ENCODE assay signal across 1 cellular context in the genomic region with DNA sequence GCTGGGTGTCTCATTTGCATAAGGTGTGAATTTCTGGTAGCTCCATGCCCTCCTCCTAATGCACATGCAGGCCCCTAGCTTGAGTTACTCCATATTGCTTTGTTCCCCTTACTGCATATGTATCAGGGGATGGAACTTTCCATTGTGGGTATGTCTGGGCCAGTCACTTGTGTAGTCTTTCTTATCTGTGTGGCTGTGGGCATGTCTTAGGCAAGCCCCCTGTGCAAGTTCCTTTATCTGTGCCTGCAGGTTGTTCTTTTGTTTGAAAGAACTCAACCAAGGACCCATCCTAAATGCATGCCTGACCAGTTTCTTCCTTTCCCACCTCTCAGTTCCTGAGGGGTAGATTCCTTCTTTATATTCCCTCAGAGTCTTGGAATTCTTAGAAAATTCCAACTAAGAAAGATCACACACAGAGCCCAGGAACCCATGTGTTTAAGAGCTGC.
TF ChIP-seq lines count a peak whose summit lies in the region.

No MANE protein-coding gene starts in this region.

TF ChIP-seq in K562, 482 proteins besides CTCF, POLR2A, EP300 and RAD21 (continued from another document and continues in another):
- TF ChIP-seq, protein P1, sequence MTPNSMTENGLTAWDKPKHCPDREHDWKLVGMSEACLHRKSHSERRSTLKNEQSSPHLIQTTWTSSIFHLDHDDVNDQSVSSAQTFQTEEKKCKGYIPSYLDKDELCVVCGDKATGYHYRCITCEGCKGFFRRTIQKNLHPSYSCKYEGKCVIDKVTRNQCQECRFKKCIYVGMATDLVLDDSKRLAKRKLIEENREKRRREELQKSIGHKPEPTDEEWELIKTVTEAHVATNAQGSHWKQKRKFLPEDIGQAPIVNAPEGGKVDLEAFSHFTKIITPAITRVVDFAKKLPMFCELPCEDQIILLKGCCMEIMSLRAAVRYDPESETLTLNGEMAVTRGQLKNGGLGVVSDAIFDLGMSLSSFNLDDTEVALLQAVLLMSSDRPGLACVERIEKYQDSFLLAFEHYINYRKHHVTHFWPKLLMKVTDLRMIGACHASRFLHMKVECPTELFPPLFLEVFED (CRISPR knock-in tag; conservative IDR thresholded peaks at IDR 0.05) = no peak
- TF ChIP-seq PTTG1 (tag; IDR thresholded peaks at IDR 0.05; ENCODE audit: low read depth) (peak; percentile 70; the same call in 1 of the 2 replicates), TAF9B (IDR thresholded peaks at IDR 0.05; ENCODE audit: partially characterized antibody) (no peak), ZNF717 (CRISPR knock-in tag; IDR thresholded peaks at IDR 0.05) (no peak), MEF2D (tag; conservative IDR thresholded peaks at IDR 0.05; ENCODE audit: low read depth) (peak; percentile 82), MBD2 (IDR thresholded peaks at IDR 0.05; ENCODE audit: borderline replicate concordance, low read depth) (no peak), NCOR1 (IDR thresholded peaks at IDR 0.05) (no peak; the same call in 1 of the 2 replicates), FUS (optimal IDR thresholded peaks at IDR 0.05; ENCODE audit: low read depth, low read length) (no peak), RB1 (IDR thresholded peaks at IDR 0.05; ENCODE audit: low read depth) (no peak), FOXJ3 (CRISPR knock-in tag; IDR thresholded peaks at IDR 0.05) (no peak), TFAM (CRISPR knock-in tag; conservative IDR thresholded peaks at IDR 0.05) (no peak), HDAC6 (IDR thresholded peaks at IDR 0.05; ENCODE audit: low read depth, low read length) (no peak), HMGN3 (IDR thresholded peaks at IDR 0.05; ENCODE audit: borderline replicate concordance, extremely low read depth, insufficient read length, low read depth, low read length) (no peak), ETV6 (IDR thresholded peaks at IDR 0.05; ENCODE audit: borderline replicate concordance in 1 of 2, low read depth in 2 of 2, low read length in 1 of 2) (no peak), ETV6 (CRISPR knock-in tag; IDR thresholded peaks at IDR 0.05; ENCODE audit: borderline replicate concordance) (no peak), CBFB (CRISPR knock-in tag; IDR thresholded peaks at IDR 0.05) (no peak), LEF1 (IDR thresholded peaks at IDR 0.05) (no peak), TARDBP (IDR thresholded peaks at IDR 0.05) (no peak), MCM7 (IDR thresholded peaks at IDR 0.05) (no peak), NEUROD1 (IDR thresholded peaks at IDR 0.05; ENCODE audit: borderline replicate concordance, low read depth, low read length, partially characterized antibody) (no peak), KDM4B (IDR thresholded peaks at IDR 0.05; ENCODE audit: borderline replicate concordance in 2 of 2, low read depth in 1 of 2) (no peak), POLR3G (IDR thresholded peaks at IDR 0.05; ENCODE audit: extremely low read depth, insufficient read length, insufficient replicate concordance) (no peak), ZKSCAN1 (IDR thresholded peaks at IDR 0.05; ENCODE audit: low read depth, low read length) (no peak), ZZZ3 (IDR thresholded peaks at IDR 0.05) (no peak), ZNF778 (CRISPR knock-in tag; IDR thresholded peaks at IDR 0.05) (no peak), BACH1 (tag; IDR thresholded peaks at IDR 0.05) (no peak), ARNT (IDR thresholded peaks at IDR 0.05) (no peak), HSF4 (CRISPR knock-in tag; IDR thresholded peaks at IDR 0.05; ENCODE audit: borderline replicate concordance) (peak; percentile 91; the same call in 1 of the 2 replicates), PYGO2 (tag; IDR thresholded peaks at IDR 0.05) (no peak), ZNF695 (CRISPR knock-in tag; IDR thresholded peaks at IDR 0.05) (no peak), ZNF124 (CRISPR knock-in tag; IDR thresholded peaks at IDR 0.05) (no peak), KDM5B (IDR thresholded peaks at IDR 0.05; ENCODE audit: insufficient replicate concordance, low read depth, low read length) (no peak), HCFC1 (IDR thresholded peaks at IDR 0.05; ENCODE audit: low read depth, low read length) (no peak), MTA3 (IDR thresholded peaks at IDR 0.05; ENCODE audit: borderline replicate concordance) (no peak), MECOM (CRISPR knock-in tag; IDR thresholded peaks at IDR 0.05) (no peak), SNRNP70 (optimal IDR thresholded peaks at IDR 0.05; ENCODE audit: low read depth, low read length) (no peak), HDAC1 (IDR thresholded peaks at IDR 0.05) (no peak), ZNF584 (CRISPR knock-in tag; IDR thresholded peaks at IDR 0.05; ENCODE audit: low read depth) (0 out of 2 replicates have a peak, but pooled peaks have one; percentile 49), ESRRB (CRISPR knock-in tag; IDR thresholded peaks at IDR 0.05; ENCODE audit: borderline replicate concordance) (no peak), ZFP30 (CRISPR knock-in tag; IDR thresholded peaks at IDR 0.05; ENCODE audit: borderline replicate concordance) (no peak), MEF2A (IDR thresholded peaks at IDR 0.05; ENCODE audit: control insufficient read depth, low read depth, low read length) (no peak)
- TF ChIP-seq, protein P2, sequence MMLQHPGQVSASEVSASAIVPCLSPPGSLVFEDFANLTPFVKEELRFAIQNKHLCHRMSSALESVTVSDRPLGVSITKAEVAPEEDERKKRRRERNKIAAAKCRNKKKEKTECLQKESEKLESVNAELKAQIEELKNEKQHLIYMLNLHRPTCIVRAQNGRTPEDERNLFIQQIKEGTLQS (IDR thresholded peaks at IDR 0.05) = no peak
- TF ChIP-seq, protein P2 (CRISPR knock-in tag; conservative IDR thresholded peaks at IDR 0.05) = no peak
- TF ChIP-seq, protein P3, sequence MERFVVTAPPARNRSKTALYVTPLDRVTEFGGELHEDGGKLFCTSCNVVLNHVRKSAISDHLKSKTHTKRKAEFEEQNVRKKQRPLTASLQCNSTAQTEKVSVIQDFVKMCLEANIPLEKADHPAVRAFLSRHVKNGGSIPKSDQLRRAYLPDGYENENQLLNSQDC (CRISPR knock-in tag; IDR thresholded peaks at IDR 0.05) = no peak
- TF ChIP-seq, protein P4, sequence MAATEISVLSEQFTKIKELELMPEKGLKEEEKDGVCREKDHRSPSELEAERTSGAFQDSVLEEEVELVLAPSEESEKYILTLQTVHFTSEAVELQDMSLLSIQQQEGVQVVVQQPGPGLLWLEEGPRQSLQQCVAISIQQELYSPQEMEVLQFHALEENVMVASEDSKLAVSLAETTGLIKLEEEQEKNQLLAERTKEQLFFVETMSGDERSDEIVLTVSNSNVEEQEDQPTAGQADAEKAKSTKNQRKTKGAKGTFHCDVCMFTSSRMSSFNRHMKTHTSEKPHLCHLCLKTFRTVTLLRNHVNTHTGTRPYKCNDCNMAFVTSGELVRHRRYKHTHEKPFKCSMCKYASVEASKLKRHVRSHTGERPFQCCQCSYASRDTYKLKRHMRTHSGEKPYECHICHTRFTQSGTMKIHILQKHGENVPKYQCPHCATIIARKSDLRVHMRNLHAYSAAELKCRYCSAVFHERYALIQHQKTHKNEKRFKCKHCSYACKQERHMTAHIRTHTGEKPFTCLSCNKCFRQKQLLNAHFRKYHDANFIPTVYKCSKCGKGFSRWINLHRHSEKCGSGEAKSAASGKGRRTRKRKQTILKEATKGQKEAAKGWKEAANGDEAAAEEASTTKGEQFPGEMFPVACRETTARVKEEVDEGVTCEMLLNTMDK (IDR thresholded peaks at IDR 0.05; ENCODE audit: borderline replicate concordance, insufficient read depth, low read depth, low read length, poor library complexity, severe bottlenecking) = no peak
- TF ChIP-seq, protein P5, sequence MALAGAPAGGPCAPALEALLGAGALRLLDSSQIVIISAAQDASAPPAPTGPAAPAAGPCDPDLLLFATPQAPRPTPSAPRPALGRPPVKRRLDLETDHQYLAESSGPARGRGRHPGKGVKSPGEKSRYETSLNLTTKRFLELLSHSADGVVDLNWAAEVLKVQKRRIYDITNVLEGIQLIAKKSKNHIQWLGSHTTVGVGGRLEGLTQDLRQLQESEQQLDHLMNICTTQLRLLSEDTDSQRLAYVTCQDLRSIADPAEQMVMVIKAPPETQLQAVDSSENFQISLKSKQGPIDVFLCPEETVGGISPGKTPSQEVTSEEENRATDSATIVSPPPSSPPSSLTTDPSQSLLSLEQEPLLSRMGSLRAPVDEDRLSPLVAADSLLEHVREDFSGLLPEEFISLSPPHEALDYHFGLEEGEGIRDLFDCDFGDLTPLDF (CRISPR knock-in tag; IDR thresholded peaks at IDR 0.05) = no peak
- TF ChIP-seq, protein P6, sequence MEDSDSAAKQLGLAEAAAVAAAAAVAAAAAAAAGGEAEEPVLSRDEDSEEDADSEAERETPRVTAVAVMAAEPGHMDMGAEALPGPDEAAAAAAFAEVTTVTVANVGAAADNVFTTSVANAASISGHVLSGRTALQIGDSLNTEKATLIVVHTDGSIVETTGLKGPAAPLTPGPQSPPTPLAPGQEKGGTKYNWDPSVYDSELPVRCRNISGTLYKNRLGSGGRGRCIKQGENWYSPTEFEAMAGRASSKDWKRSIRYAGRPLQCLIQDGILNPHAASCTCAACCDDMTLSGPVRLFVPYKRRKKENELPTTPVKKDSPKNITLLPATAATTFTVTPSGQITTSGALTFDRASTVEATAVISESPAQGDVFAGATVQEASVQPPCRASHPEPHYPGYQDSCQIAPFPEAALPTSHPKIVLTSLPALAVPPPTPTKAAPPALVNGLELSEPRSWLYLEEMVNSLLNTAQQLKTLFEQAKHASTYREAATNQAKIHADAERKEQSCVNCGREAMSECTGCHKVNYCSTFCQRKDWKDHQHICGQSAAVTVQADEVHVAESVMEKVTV (CRISPR knock-in tag; IDR thresholded peaks at IDR 0.05) = no peak
- TF ChIP-seq, protein P7, sequence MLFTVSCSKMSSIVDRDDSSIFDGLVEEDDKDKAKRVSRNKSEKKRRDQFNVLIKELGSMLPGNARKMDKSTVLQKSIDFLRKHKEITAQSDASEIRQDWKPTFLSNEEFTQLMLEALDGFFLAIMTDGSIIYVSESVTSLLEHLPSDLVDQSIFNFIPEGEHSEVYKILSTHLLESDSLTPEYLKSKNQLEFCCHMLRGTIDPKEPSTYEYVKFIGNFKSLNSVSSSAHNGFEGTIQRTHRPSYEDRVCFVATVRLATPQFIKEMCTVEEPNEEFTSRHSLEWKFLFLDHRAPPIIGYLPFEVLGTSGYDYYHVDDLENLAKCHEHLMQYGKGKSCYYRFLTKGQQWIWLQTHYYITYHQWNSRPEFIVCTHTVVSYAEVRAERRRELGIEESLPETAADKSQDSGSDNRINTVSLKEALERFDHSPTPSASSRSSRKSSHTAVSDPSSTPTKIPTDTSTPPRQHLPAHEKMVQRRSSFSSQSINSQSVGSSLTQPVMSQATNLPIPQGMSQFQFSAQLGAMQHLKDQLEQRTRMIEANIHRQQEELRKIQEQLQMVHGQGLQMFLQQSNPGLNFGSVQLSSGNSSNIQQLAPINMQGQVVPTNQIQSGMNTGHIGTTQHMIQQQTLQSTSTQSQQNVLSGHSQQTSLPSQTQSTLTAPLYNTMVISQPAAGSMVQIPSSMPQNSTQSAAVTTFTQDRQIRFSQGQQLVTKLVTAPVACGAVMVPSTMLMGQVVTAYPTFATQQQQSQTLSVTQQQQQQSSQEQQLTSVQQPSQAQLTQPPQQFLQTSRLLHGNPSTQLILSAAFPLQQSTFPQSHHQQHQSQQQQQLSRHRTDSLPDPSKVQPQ (CRISPR knock-in tag; IDR thresholded peaks at IDR 0.05; ENCODE audit: borderline replicate concordance) = peak; percentile 65; the same call in 1 of the 2 replicates
- TF ChIP-seq, protein P8, sequence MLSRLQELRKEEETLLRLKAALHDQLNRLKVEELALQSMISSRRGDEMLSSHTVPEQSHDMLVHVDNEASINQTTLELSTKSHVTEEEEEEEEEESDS (CRISPR knock-in tag; IDR thresholded peaks at IDR 0.05) = no peak
- TF ChIP-seq, protein P9, sequence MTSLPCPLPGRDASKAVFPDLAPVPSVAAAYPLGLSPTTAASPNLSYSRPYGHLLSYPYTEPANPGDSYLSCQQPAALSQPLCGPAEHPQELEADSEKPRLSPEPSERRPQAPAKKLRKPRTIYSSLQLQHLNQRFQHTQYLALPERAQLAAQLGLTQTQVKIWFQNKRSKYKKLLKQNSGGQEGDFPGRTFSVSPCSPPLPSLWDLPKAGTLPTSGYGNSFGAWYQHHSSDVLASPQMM (CRISPR knock-in tag; IDR thresholded peaks at IDR 0.05) = no peak
- TF ChIP-seq, protein P10, sequence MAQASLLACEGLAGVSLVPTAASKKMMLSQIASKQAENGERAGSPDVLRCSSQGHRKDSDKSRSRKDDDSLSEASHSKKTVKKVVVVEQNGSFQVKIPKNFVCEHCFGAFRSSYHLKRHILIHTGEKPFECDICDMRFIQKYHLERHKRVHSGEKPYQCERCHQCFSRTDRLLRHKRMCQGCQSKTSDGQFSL (CRISPR knock-in tag; IDR thresholded peaks at IDR 0.05) = no peak
- TF ChIP-seq, protein P10 (tag; IDR thresholded peaks at IDR 0.05) = no peak
- TF ChIP-seq, protein P11, sequence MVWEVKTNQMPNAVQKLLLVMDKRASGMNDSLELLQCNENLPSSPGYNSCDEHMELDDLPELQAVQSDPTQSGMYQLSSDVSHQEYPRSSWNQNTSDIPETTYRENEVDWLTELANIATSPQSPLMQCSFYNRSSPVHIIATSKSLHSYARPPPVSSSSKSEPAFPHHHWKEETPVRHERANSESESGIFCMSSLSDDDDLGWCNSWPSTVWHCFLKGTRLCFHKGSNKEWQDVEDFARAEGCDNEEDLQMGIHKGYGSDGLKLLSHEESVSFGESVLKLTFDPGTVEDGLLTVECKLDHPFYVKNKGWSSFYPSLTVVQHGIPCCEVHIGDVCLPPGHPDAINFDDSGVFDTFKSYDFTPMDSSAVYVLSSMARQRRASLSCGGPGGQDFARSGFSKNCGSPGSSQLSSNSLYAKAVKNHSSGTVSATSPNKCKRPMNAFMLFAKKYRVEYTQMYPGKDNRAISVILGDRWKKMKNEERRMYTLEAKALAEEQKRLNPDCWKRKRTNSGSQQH (CRISPR knock-in tag; IDR thresholded peaks at IDR 0.05) = no peak
